ENCODE assay signal across 8 cellular contexts in the genomic region with DNA sequence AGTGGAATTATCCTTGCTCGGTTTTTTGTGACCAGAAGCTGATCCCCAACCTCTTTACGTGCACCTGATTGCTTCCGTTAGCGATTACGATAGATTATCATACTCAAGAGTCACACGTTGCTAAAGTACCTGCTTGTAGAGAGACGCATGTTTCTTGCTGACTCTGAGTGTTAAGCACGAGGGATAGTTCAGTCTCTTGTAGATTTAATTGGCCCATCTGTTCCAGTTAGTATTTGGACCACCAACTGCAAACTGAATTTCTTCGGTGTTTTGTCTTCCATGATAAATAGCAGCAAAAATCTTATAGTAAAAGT. TPM values are rescaled to one million over a fixed set of nuclear protein-coding genes. Genes with fewer than 3 reads are reported as not detected.
DNase-seq lines count a peak whose midpoint lies in the region; ATAC-seq, FAIRE-seq and TF ChIP-seq lines count a peak whose summit lies in the region.

No MANE protein-coding gene starts in this region.

- peaks cover 18% of the 10 kb centered on the region; the same call in 1 of the 2 replicates for H3K79me2 ChIP-seq in OCI-LY7 (ENCODE audit: insufficient read depth, low read depth, low read length)

- H3K4me2 ChIP-seq in OCI-LY7 (ENCODE audit: low read length): peak overlapping the region; percentile 93

- TF ChIP-seq EP300 in esophagus muscularis mucosa (IDR thresholded peaks at IDR 0.05): no peak

- H3K4me3 ChIP-seq in cardiac muscle cell: peak overlapping the region; percentile 64
- peak overlapping the region; percentile 81 for H3K4me3 ChIP-seq in OCI-LY7 (ENCODE audit: low read depth, low read length, poor library complexity, severe bottlenecking)
- H3K4me3 ChIP-seq in esophagus muscularis mucosa: peak overlapping the region; percentile 72 to 91 (median 82)
- H3K4me3 ChIP-seq in prostate gland: peak overlapping the region; percentile 85 to 90

- TF ChIP-seq CTCF in cardiac muscle cell (IDR thresholded peaks at IDR 0.05; ENCODE audit: low read depth, low read length) (no peak), OCI-LY7 (conservative IDR thresholded peaks at IDR 0.05; ENCODE audit: low read length) (no peak), esophagus muscularis mucosa (IDR thresholded peaks at IDR 0.05) (no peak), prostate gland (IDR thresholded peaks at IDR 0.05) (no peak)

- TF ChIP-seq POLR2A in esophagus muscularis mucosa (IDR thresholded peaks at IDR 0.05; ENCODE audit: low read depth): no peak
- TF ChIP-seq POLR2A in prostate gland (IDR thresholded peaks at IDR 0.05): no peak

- POLR2A ChIA-PET in OCI-LY7 (lab: Charles Lee): interaction anchor here (0.9 to 2.8 kb wide), 8 partner anchors 11 to 547 kb away, joined by 3 to 20 read pairs (median 4); partner anchors contain the start of gene ANKRD17

- no peaks in the 10 kb centered on the region for H4K20me1 ChIP-seq in OCI-LY7 (ENCODE audit: insufficient read depth, low read length)

- H2AFZ ChIP-seq in OCI-LY7 (ENCODE audit: low read length): peak overlapping the region; percentile 92

- H3K9me2 ChIP-seq in OCI-LY7 (ENCODE audit: insufficient read depth, low read length): no peaks in the 10 kb centered on the region

- H3K27me3 ChIP-seq in cardiac muscle cell: no peaks in the 10 kb centered on the region
- H3K27me3 ChIP-seq in esophagus muscularis mucosa: no peaks in the 10 kb centered on the region
- H3K27me3 ChIP-seq in prostate gland (replicated peaks; ENCODE audit: insufficient read depth): no peaks in the 10 kb centered on the region

- DNase-seq in cardiac muscle cell (ENCODE audit: low read depth in 1 of 2, low spot score in 1 of 2): no peak
- no peak for DNase-seq in cardiac septum (ENCODE audit: low spot score)
- DNase-seq in OCI-LY7 (ENCODE audit: low spot score): no peak
- no peak for DNase-seq in esophagus muscularis mucosa (ENCODE audit: extremely low spot score)
- no peak for DNase-seq in prostate gland (ENCODE audit: low spot score)
- no peak for DNase-seq in NCI-H128 (lab: John Stamatoyannopoulos, UW; ENCODE audit: unreplicated experiment)
- no peak for DNase-seq in GM19239 (ENCODE audit: insufficient read length, low spot score)

- peak; percentile 7 for ATAC-seq in HG02970 (IDR thresholded peaks at IDR 0.05; ENCODE audit: low FRiP score, unreplicated experiment)

- TSS peak; percentile 98 for BruUV-seq in OCI-LY7 (replicated peaks; lab: Mats Ljungman, UMichigan)

- H3K4me1 ChIP-seq in cardiac muscle cell (ENCODE audit: low read depth): peaks cover 25% of the 10 kb centered on the region
- H3K4me1 ChIP-seq in OCI-LY7 (ENCODE audit: insufficient read depth, low read length, poor library complexity, severe bottlenecking): peaks cover 15% of the 10 kb centered on the region
- peaks cover 0 to 29% (median 28%) of the 10 kb centered on the region in 4 donors for H3K4me1 ChIP-seq in esophagus muscularis mucosa
- H3K4me1 ChIP-seq in prostate gland (replicated peaks): no peaks in the 10 kb centered on the region

- H3K36me3 ChIP-seq in cardiac muscle cell: peaks cover 19% of the 10 kb centered on the region
- peaks cover 61% of the 10 kb centered on the region for H3K36me3 ChIP-seq in OCI-LY7 (ENCODE audit: insufficient read depth, low read length)
- H3K36me3 ChIP-seq in esophagus muscularis mucosa: peaks cover 0 to 16% (median 8%) of the 10 kb centered on the region in 4 donors
- no peaks in the 10 kb centered on the region for H3K36me3 ChIP-seq in prostate gland

- intact Hi-C loops in cardiac septum (cut with DNase I): no loop called here
- intact Hi-C loops in OCI-LY7 (cut with micrococcal nuclease; ENCODE audit: unreplicated experiment): no loop called here
- intact Hi-C loops in esophagus muscularis mucosa (cut with DNase I): no loop called here
- intact Hi-C loops in prostate gland (cut with DNase I): no loop called here

- FAIRE-seq in GM19239 (lab: Jason Lieb, UNC): no peak

- WGBS in esophagus muscularis mucosa: 4% methylated on average over 9 of the region's 9 CpGs
- WGBS in prostate gland: 2% methylated on average over 9 of the region's 9 CpGs

- no peaks in the 10 kb centered on the region for H3K9me3 ChIP-seq in cardiac muscle cell (ENCODE audit: low read depth)
- H3K9me3 ChIP-seq in OCI-LY7 (ENCODE audit: low read length): no peaks in the 10 kb centered on the region
- no peaks in the 10 kb centered on the region for H3K9me3 ChIP-seq in esophagus muscularis mucosa
- no peaks in the 10 kb centered on the region for H3K9me3 ChIP-seq in prostate gland

- H3K27ac ChIP-seq in cardiac muscle cell: peak overlapping the region; percentile 97
- peak overlapping the region; percentile 93 for H3K27ac ChIP-seq in OCI-LY7 (ENCODE audit: low read depth, low read length, poor library complexity, severe bottlenecking)
- H3K27ac ChIP-seq in esophagus muscularis mucosa (replicated peaks in 1 of 4): peak overlapping the region; percentile 91 to 97 (median 95)
- H3K27ac ChIP-seq in prostate gland: peak overlapping the region; percentile 89 to 91

- CTCF ChIA-PET in OCI-LY7 (lab: Charles Lee; ENCODE audit: unreplicated experiment): interaction anchor here (0.5 kb wide), 1 partner anchor 43 kb away, joined by 3 read pairs; no protein-coding TSS in a partner anchor

RNA-seq across cellular contexts. Expression of gene COX18, which starts 0.5 kb away (rescaled TPM):
- total RNA-seq in cardiac muscle cell (50.4 and 55.0 TPM in 2 replicates), cardiac septum (15.9 TPM), OCI-LY7 (2022) (23.4 and 23.5 TPM in 2 replicates), esophagus muscularis mucosa (10 to 100 TPM; 10.4 to 19.0 (median 12.9) TPM), prostate gland (10 to 100 TPM; 31.3 to 47.4 TPM)
- polyA plus RNA-seq in cardiac muscle cell: 9.7 and 13.4 TPM in 2 replicates
- total RNA-seq in OCI-LY7 (2014; rRNA removed; shearing (Covaris generic)): 14.3 and 16.9 TPM in 2 replicates
